Comparison of ENCODE assay signal across 11 cellular contexts in the genomic region with DNA sequence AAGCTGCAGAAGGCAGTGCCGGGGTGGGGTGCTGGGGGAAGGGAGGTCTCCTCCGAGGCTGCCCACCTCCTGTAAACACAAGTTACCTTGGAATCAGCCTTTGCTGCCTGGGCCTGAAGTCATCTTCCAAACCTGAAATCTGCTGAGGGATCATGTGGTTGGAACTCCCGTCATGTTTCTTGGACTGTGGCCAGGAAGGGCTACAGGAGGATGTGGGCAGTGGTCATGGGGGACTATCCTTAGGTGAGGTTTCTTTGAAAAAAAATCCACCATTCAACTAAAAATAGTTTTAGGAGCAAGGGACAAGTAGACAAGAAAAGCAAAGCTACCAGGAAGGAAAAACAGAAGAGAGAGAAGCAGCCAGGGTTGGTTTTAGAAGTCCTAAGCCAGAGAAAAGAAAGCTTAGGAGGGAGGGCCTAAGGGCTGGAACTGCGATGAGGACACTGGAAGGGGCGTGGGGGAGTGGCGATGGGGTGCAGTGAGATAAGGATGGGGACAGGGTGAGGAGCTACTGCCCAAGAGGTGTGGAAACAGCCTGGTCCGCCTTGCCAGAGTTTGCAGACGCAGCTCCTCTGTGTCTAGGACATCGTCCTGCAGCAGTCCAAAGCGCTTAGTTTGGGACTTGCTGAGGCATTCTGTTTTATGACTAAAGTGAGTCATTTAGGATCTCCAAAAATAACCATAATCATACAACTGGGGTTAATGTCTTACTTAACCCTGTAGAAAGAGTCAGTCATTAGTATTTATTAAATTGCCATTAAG.
A peak's percentile ranks its signal among the peaks of the same experiment; 100 is the strongest.
DNase-seq lines count a peak whose midpoint lies in the region; ATAC-seq and TF ChIP-seq lines count a peak whose summit lies in the region.
"Had no signal": no experiment of that assay in that cellular context is flagged by ENCODE, and none has a peak within 500 bp of the region (broad histone marks: within the 10 kb centered on the region; RNA-seq: fewer than 3 reads in every experiment).

No MANE protein-coding gene starts in this region.

- CTCF ChIA-PET in WTC11 (lab: Charles Lee): interaction anchor here (0.6 to 2.1 kb wide), 2 partner anchors 13 to 20 kb away, joined by 3 to 5 read pairs; no protein-coding TSS in a partner anchor
- CTCF ChIA-PET in activated naive CD4-positive, alpha-beta T cell treated with anti-CD3 and anti-CD28 coated beads, Interleukin-2, amount 10 ng/mL, durations not matched to agents 7 days and 5 days (lab: Charles Lee): no interaction called here

- H3K27me3 Mint-ChIP-seq in T-helper 17 cell (peaks cover 78% of the 10 kb centered on the region), WTC11 (ENCODE audit: low read depth) (peaks cover 8% of the 10 kb centered on the region; the same call in 1 of the 2 replicates)
- H3K27me3 Mint-ChIP-seq in natural killer cell treated with Interleukin-12 subunit alpha and Interleukin-12 subunit beta and Interleukin-15 and Interleukin-18, amount 100 ng/mL, for 72 hours: peaks cover 47 to 72% of the 10 kb centered on the region in 2 donors
- H3K27me3 Mint-ChIP-seq in activated naive CD4-positive, alpha-beta T cell treated with anti-CD3 and anti-CD28 coated beads, Interleukin-2, amount 10 ng/mL, durations not matched to agents 7 days and 5 days: peaks cover 67% of the 10 kb centered on the region

- POLR2A ChIA-PET in WTC11 (lab: Charles Lee): no interaction called here

- H3K4me3 Mint-ChIP-seq in T-helper 17 cell (no peak overlapping the region), WTC11 (no peak overlapping the region)
- H3K4me3 Mint-ChIP-seq in natural killer cell treated with Interleukin-12 subunit alpha and Interleukin-12 subunit beta and Interleukin-15 and Interleukin-18, amount 100 ng/mL, for 72 hours: peak overlapping the region; percentile 14
- H3K4me3 Mint-ChIP-seq in activated naive CD4-positive, alpha-beta T cell treated with anti-CD3 and anti-CD28 coated beads, Interleukin-2, amount 10 ng/mL, durations not matched to agents 7 days and 5 days: no peak overlapping the region
- H3K4me3 Mint-ChIP-seq: activated T-helper 1 cell treated with anti-CD3 and anti-CD28 coated beads, Interleukin-12 subunit alpha, Interleukin-12 subunit beta, Interleukin-2, Interleukin-4 antibody, amounts not matched to agents 30 ng/mL and 10 ng/mL and 1 ng/mL, durations not matched to agents 14 hours and 24 hours and 36 hours had no signal

- H3K36me3 Mint-ChIP-seq in T-helper 17 cell (ENCODE audit: low read depth) (peaks cover 8% of the 10 kb centered on the region), WTC11 (no peaks in the 10 kb centered on the region)
- H3K36me3 Mint-ChIP-seq in natural killer cell treated with Interleukin-12 subunit alpha and Interleukin-12 subunit beta and Interleukin-15 and Interleukin-18, amount 100 ng/mL, for 72 hours: no peaks in the 10 kb centered on the region
- H3K36me3 Mint-ChIP-seq in activated naive CD4-positive, alpha-beta T cell treated with anti-CD3 and anti-CD28 coated beads, Interleukin-2, amount 10 ng/mL, durations not matched to agents 7 days and 5 days: no peaks in the 10 kb centered on the region

- TF ChIP-seq CTCF in WTC11 (IDR thresholded peaks at IDR 0.05): no peak

- DNase-seq in GM04503 (ENCODE audit: low read depth) (peak; percentile 58), HCEC 1CT (peak; percentile 17), T-helper 17 cell (no peak), WTC11 (ENCODE audit: low spot score) (no peak), NCI-H1105 treated with DMSO at 0.1 percent for 48 hours (lab: John Stamatoyannopoulos, UW) (no peak), T-helper 2 cell (no peak)
- DNase-seq in natural killer cell treated with Interleukin-12 subunit alpha and Interleukin-12 subunit beta and Interleukin-15 and Interleukin-18, amount 100 ng/mL, for 72 hours (ENCODE audit: low spot score): no peak
- no peak for DNase-seq in activated naive CD4-positive, alpha-beta T cell treated with anti-CD3 and anti-CD28 coated beads, Interleukin-2, amount 10 ng/mL, durations not matched to agents 7 days and 5 days
- DNase-seq: NCI-H2029; stimulated activated CD4-positive, alpha-beta T cell treated with anti-CD3 and anti-CD28 coated beads, Interleukin-15, amount 100 ng/mL, for 24 hours had no signal

- peaks cover 17% of the 10 kb centered on the region for H3K4me1 Mint-ChIP-seq in T-helper 17 cell
- H3K4me1 Mint-ChIP-seq in natural killer cell treated with Interleukin-12 subunit alpha and Interleukin-12 subunit beta and Interleukin-15 and Interleukin-18, amount 100 ng/mL, for 72 hours (ENCODE audit: low read depth in 2 of 2): peaks cover 24 to 25% of the 10 kb centered on the region in 2 donors
- peaks cover 24% of the 10 kb centered on the region for H3K4me1 Mint-ChIP-seq in WTC11
- peaks cover 18% of the 10 kb centered on the region for H3K4me1 Mint-ChIP-seq in activated naive CD4-positive, alpha-beta T cell treated with anti-CD3 and anti-CD28 coated beads, Interleukin-2, amount 10 ng/mL, durations not matched to agents 7 days and 5 days

- H3K27ac Mint-ChIP-seq in T-helper 17 cell (peak overlapping the region; percentile 70), WTC11 (no peak overlapping the region)
- H3K27ac Mint-ChIP-seq in natural killer cell treated with Interleukin-12 subunit alpha and Interleukin-12 subunit beta and Interleukin-15 and Interleukin-18, amount 100 ng/mL, for 72 hours: no peak overlapping the region
- H3K27ac Mint-ChIP-seq in activated naive CD4-positive, alpha-beta T cell treated with anti-CD3 and anti-CD28 coated beads, Interleukin-2, amount 10 ng/mL, durations not matched to agents 7 days and 5 days: no peak overlapping the region
- H3K27ac Mint-ChIP-seq: activated T-helper 1 cell treated with anti-CD3 and anti-CD28 coated beads, Interleukin-12 subunit alpha, Interleukin-12 subunit beta, Interleukin-2, Interleukin-4 antibody, amounts not matched to agents 30 ng/mL and 10 ng/mL and 1 ng/mL, durations not matched to agents 14 hours and 24 hours and 36 hours had no signal

- ATAC-seq in T-helper 17 cell: no peak
- no peak for ATAC-seq in natural killer cell treated with Interleukin-12 subunit alpha and Interleukin-12 subunit beta and Interleukin-15 and Interleukin-18, amount 100 ng/mL, for 72 hours
- ATAC-seq in WTC11: no peak

- H3K9me3 ChIP-seq in T-helper 17 cell (ENCODE audit: control insufficient read depth, low read length, poor library complexity, severe bottlenecking): no peaks in the 10 kb centered on the region

- H3K9me3 Mint-ChIP-seq in natural killer cell treated with Interleukin-12 subunit alpha and Interleukin-12 subunit beta and Interleukin-15 and Interleukin-18, amount 100 ng/mL, for 72 hours: no peaks in the 10 kb centered on the region
- H3K9me3 Mint-ChIP-seq in WTC11: no peaks in the 10 kb centered on the region
- no peaks in the 10 kb centered on the region for H3K9me3 Mint-ChIP-seq in activated naive CD4-positive, alpha-beta T cell treated with anti-CD3 and anti-CD28 coated beads, Interleukin-2, amount 10 ng/mL, durations not matched to agents 7 days and 5 days
- H3K9me3 Mint-ChIP-seq: activated T-helper 1 cell treated with anti-CD3 and anti-CD28 coated beads, Interleukin-12 subunit alpha, Interleukin-12 subunit beta, Interleukin-2, Interleukin-4 antibody, amounts not matched to agents 30 ng/mL and 10 ng/mL and 1 ng/mL, durations not matched to agents 14 hours and 24 hours and 36 hours had no signal

TF ChIP-seq in WTC11, 78 proteins besides CTCF, POLR2A, EP300 and RAD21:
- TF ChIP-seq MYBL2 (CRISPR knock-in tag; IDR thresholded peaks at IDR 0.05): no peak

Comparison
In these comparisons a context has a peak if more than half of its experiments do, and no peak if none do; other contexts are left out.
1. DNase-seq: peak in GM04503 (single experiment) and HCEC 1CT (single experiment); none in T-helper 17 cell (0 of 3), natural killer cell treated with Interleukin-12 subunit alpha and Interleukin-12 subunit beta and Interleukin-15 and Interleukin-18, amount 100 ng/mL, for 72 hours (single experiment), WTC11 (single experiment), NCI-H1105 treated with DMSO at 0.1 percent for 48 hours (single experiment), T-helper 2 cell (0 of 5) and activated naive CD4-positive, alpha-beta T cell treated with anti-CD3 and anti-CD28 coated beads, Interleukin-2, amount 10 ng/mL, durations not matched to agents 7 days and 5 days (single experiment).